In the genomic region with DNA sequence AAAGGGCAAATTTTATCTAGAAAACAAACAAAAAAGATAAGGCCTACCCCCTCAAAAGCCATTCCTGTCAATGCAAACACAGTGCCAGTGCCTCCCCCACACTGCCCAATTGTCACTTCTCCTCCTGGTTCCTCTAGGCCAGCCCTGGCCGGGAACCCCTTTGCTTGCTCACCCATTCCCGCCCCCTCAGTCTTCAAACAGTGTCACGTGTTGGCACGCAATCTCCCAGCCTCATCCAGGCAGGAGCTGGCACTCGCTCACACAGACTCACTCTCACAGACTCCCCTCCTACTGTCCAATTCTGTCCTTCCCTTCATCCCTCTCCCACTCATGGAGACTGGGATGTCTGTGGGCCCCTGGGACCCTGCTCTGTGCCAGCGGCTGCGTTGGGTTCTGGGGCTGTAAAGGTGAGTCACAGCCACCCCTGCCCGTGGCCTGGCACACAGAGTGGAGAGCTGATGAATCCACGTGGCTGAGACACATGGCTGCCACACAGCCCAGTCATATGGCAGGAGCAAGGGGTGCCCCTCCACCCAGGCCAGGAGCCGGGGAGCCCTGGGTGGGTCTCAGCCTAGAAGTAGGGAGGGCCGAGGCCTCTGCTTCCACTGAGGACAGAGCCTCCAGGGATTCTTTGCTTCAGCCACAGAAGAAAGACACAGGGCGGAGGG, we compare ENCODE assay signal across 8 cellular contexts. TPM values are rescaled to one million over a fixed set of nuclear protein-coding genes. Genes with fewer than 3 reads are reported as not detected.
DNase-seq lines count a peak whose midpoint lies in the region; ATAC-seq, FAIRE-seq and TF ChIP-seq lines count a peak whose summit lies in the region.

No MANE protein-coding gene starts in this region.

- H3K4me1 Mint-ChIP-seq in Calu3 (ENCODE audit: low read depth, unreplicated experiment) (peaks cover 48% of the 10 kb centered on the region), MCF 10A (ENCODE audit: insufficient read depth, unreplicated experiment) (peaks cover 32% of the 10 kb centered on the region)

- ATAC-seq in GM21825 (IDR thresholded peaks at IDR 0.05; ENCODE audit: unreplicated experiment) (no peak), GM21528 (IDR thresholded peaks at IDR 0.05; ENCODE audit: low FRiP score, unreplicated experiment) (no peak)

- H3K27me3 Mint-ChIP-seq in Calu3 (ENCODE audit: unreplicated experiment) (no peaks in the 10 kb centered on the region), MCF 10A (ENCODE audit: insufficient read depth, unreplicated experiment) (no peaks in the 10 kb centered on the region)

- H3K36me3 Mint-ChIP-seq in Calu3 (ENCODE audit: insufficient read depth, unreplicated experiment): peaks cover 38% of the 10 kb centered on the region
- peaks cover 5% of the 10 kb centered on the region for H3K36me3 Mint-ChIP-seq in MCF 10A (ENCODE audit: insufficient read depth, unreplicated experiment)

- BruUV-seq in Calu3 (replicated peaks; lab: Mats Ljungman, UMichigan) (TSS peak; percentile 75), MCF 10A (replicated peaks; lab: Mats Ljungman, UMichigan) (no TSS peak)

- H3K9me3 Mint-ChIP-seq in Calu3 (ENCODE audit: low read depth, unreplicated experiment) (peaks cover 4% of the 10 kb centered on the region), MCF 10A (ENCODE audit: unreplicated experiment) (no peaks in the 10 kb centered on the region)

- CTCF ChIA-PET in Calu3 (lab: Charles Lee): interaction anchor here (0.5 to 1.5 kb wide), 6 partner anchors 15 to 93 kb away, joined by 3 to 11 read pairs (median 4); no protein-coding TSS in a partner anchor
- CTCF ChIA-PET in MCF 10A (lab: Yijun Ruan, JAX): interaction anchor here (0.6 to 2.1 kb wide), 4 partner anchors 24 to 68 kb away, joined by 3 to 8 read pairs (median 4); no protein-coding TSS in a partner anchor

- peak; percentile 92 for FAIRE-seq in urothelium cell line (lab: Jason Lieb, UNC)

- H3K4me3 Mint-ChIP-seq in Calu3 (ENCODE audit: low read depth, unreplicated experiment) (peak overlapping the region; percentile 55), MCF 10A (ENCODE audit: unreplicated experiment) (peak overlapping the region; percentile 22)

- TF ChIP-seq CTCF in Calu3 (IDR thresholded peaks at IDR 0.05; ENCODE audit: unreplicated experiment) (no peak), MCF 10A (IDR thresholded peaks at IDR 0.05; ENCODE audit: unreplicated experiment) (no peak)

- intact Hi-C loops in Calu3 (cut with micrococcal nuclease; ENCODE audit: unreplicated experiment) (loop anchor here (5.0 to 10.0 kb wide), 2 partner anchors 39 to 61 kb away; a partner anchor contains a TSS), MCF 10A (cut with micrococcal nuclease) (loop anchor here (1.0 kb wide), 1 partner anchor 14 kb away; no protein-coding TSS in a partner anchor)

- POLR2A ChIA-PET in MCF 10A (lab: Yijun Ruan, JAX): interaction anchor here (0.8 to 1.9 kb wide), 7 partner anchors 12 to 61 kb away, joined by 3 to 16 read pairs (median 5); no protein-coding TSS in a partner anchor

- peak; percentile 70 for DNase-seq in Calu3
- DNase-seq in NCI-H2029 (lab: John Stamatoyannopoulos, UW): peak; percentile 72
- DNase-seq in MCF 10A (ENCODE audit: unreplicated experiment): peak; percentile 90
- DNase-seq in lung microvascular endothelial cell (ENCODE audit: low read depth in 2 of 2): peak; percentile 63 to 69
- DNase-seq in urothelium cell line (ENCODE audit: low spot score): peak; percentile 79
- no peak for DNase-seq in superior temporal gyrus (ENCODE audit: extremely low spot score)

- H3K27ac Mint-ChIP-seq in Calu3 (ENCODE audit: unreplicated experiment): peak overlapping the region; percentile 97
- peak overlapping the region; percentile 44 for H3K27ac Mint-ChIP-seq in MCF 10A (ENCODE audit: low read depth, unreplicated experiment)

RNA-seq across cellular contexts. Expression of a gene that starts 54.8 kb away (rescaled TPM):
- total RNA-seq in Calu3 (2022): 60.7 and 63.8 TPM in 2 replicates
- total RNA-seq in MCF 10A (2022): 25.5 and 47.9 TPM in 2 replicates
- total RNA-seq in lung microvascular endothelial cell: 14.2 and 17.9 TPM in 2 replicates
